Comparison of ENCODE assay signal across 21 cellular contexts in genomic region chr22:17835256-17835655, GRCh38.
DNase-seq lines count a peak whose midpoint lies in the region; ATAC-seq, FAIRE-seq and TF ChIP-seq lines count a peak whose summit lies in the region.
"Had no signal": no experiment of that assay in that cellular context is flagged by ENCODE, and none has a peak within 500 bp of the region (broad histone marks: within the 10 kb centered on the region; RNA-seq: fewer than 3 reads in every experiment).

No MANE protein-coding gene starts in this region.

- H3K4me2 ChIP-seq in BLaER1: peak overlapping the region; percentile 54

- ATAC-seq in GM18511 (IDR thresholded peaks at IDR 0.05; ENCODE audit: unreplicated experiment) (no peak), GM19035 (IDR thresholded peaks at IDR 0.05; ENCODE audit: unreplicated experiment) (no peak)
- ATAC-seq: K562 had no signal

- no peak overlapping the region for H3K4me3 ChIP-seq in BLaER1
- H3K4me3 ChIP-seq in small intestine (ENCODE audit: low read depth in 1 of 2, low read length in 2 of 2): no peak overlapping the region
- H3K4me3 ChIP-seq: K562, Peyer's patch, SK-N-MC had no signal

- no peaks in the 10 kb centered on the region for H3K27me3 ChIP-seq in BLaER1
- no peaks in the 10 kb centered on the region for H3K27me3 ChIP-seq in layer of hippocampus (ENCODE audit: control insufficient read depth, insufficient read depth, low read length)
- H3K27me3 ChIP-seq in small intestine (ENCODE audit: control insufficient read depth in 2 of 2, insufficient read depth in 2 of 2, low read length in 2 of 2): no peaks in the 10 kb centered on the region
- H3K27me3 ChIP-seq: Peyer's patch had no signal

- FAIRE-seq in small intestine (lab: Jason Lieb, UNC): no peak
- FAIRE-seq: GM12891, H54, K562 had no signal

- peaks cover 75% of the 10 kb centered on the region for H3K4me1 ChIP-seq in BLaER1
- H3K4me1 ChIP-seq in small intestine (ENCODE audit: control insufficient read depth in 2 of 2, insufficient read depth in 1 of 2, low read depth in 1 of 2, low read length in 1 of 2): peaks cover 0 to 3% of the 10 kb centered on the region in 2 donors

- no peak overlapping the region for H3K9ac ChIP-seq in BLaER1

- H3K27ac ChIP-seq in BLaER1 (no peak overlapping the region), layer of hippocampus (ENCODE audit: low read depth, low read length) (peak overlapping the region; percentile 57), small intestine (ENCODE audit: low read depth in 1 of 2, low read length in 1 of 2) (no peak overlapping the region)
- H3K27ac ChIP-seq: 22Rv1, Peyer's patch, SK-N-MC had no signal

- POLR2A ChIA-PET in GM10248 (lab: Yijun Ruan, JAX): interaction anchor here (0.6 kb wide), 1 partner anchor 49 kb away, joined by 5 read pairs; no protein-coding TSS in a partner anchor

- peaks cover 34% of the 10 kb centered on the region for H4K20me1 ChIP-seq in BLaER1

- DNase-seq in DMS79 treated with DMSO at 0.1 percent for 48 hours (lab: John Stamatoyannopoulos, UW) (peak; percentile 4), DMS79 (lab: John Stamatoyannopoulos, UW) (no peak), small intestine (peak; percentile 32), GM10248 (ENCODE audit: extremely low spot score) (no peak)
- DNase-seq: AML-193; DMS 273 treated with DMSO at 0.1 percent for 48 hours; NCI-H1105 treated with DMSO at 0.1 percent for 48 hours; NCI-H1694; NCI-H2081 treated with DMSO at 0.1 percent for 48 hours; NCI-H748 treated with DMSO at 0.1 percent for 48 hours; NK-92 treated with Interleukin-12 subunit alpha and Interleukin-12 subunit beta, amount 100 ng/mL, for 24 hours; Peyer's patch had no signal

- H3K9me3 ChIP-seq in BLaER1 (no peaks in the 10 kb centered on the region), small intestine (ENCODE audit: control insufficient read depth, low read depth) (no peaks in the 10 kb centered on the region)
- H3K9me3 ChIP-seq: Peyer's patch had no signal

- TF ChIP-seq CTCF in GM10248 (IDR thresholded peaks at IDR 0.05; ENCODE audit: control extremely low read depth, extremely low read depth, low read depth, missing control alignments): no peak

- CTCF ChIA-PET in GM10248 (lab: Yijun Ruan, JAX): interaction anchor here (0.7 to 9.4 kb wide), 2 partner anchors 9 to 240 kb away, joined by 3 to 249 read pairs; partner anchors contain the start of gene PEX26

- 56 to 75% (median 63%) methylated on average over 6 of the region's 6 CpGs for WGBS in small intestine, 3 donors

- H3K36me3 ChIP-seq in BLaER1: peaks cover 36% of the 10 kb centered on the region
- H3K36me3 ChIP-seq in small intestine (ENCODE audit: control insufficient read depth in 2 of 2, insufficient read depth in 2 of 2, low read length in 2 of 2): peaks cover 0 to 2% of the 10 kb centered on the region in 2 donors

Comparison
In these comparisons a context has a peak if more than half of its experiments do, and no peak if none do; other contexts are left out.
1. DNase-seq: peak in DMS79 treated with DMSO at 0.1 percent for 48 hours (single experiment) and small intestine (single experiment); none in DMS79 (single experiment) and GM10248 (single experiment).